8 cellular contexts compared by ENCODE assay signal in genomic region chr3:173353137-173353536, GRCh38. TPM values are rescaled to one million over a fixed set of nuclear protein-coding genes. Genes with fewer than 3 reads are reported as not detected.
"Had no signal": no experiment of that assay in that cellular context is flagged by ENCODE, and none has a peak within 500 bp of the region (broad histone marks: within the 10 kb centered on the region; RNA-seq: fewer than 3 reads in every experiment).

No MANE protein-coding gene starts in this region.

RNA-seq across cellular contexts. Expression of gene NLGN1, which starts 44.4 kb away (rescaled TPM):
- total RNA-seq: activated CD4-positive, alpha-beta memory T cell treated with anti-CD3 and anti-CD28 coated beads, Interleukin-2, amount 10 ng/mL, durations not matched to agents 7 days and 5 days; activated CD4-positive, alpha-beta T cell treated with anti-CD3 and anti-CD28 coated beads for 36 hours; activated CD4-positive, alpha-beta T cell treated with anti-CD3 and anti-CD28 coated beads, Interleukin-2, amount 10 ng/mL, durations not matched to agents 7 days and 5 days; activated CD8-positive, alpha-beta memory T cell treated with anti-CD3 and anti-CD28 coated beads, Interleukin-2, amount 10 ng/mL, durations not matched to agents 7 days and 5 days; activated CD8-positive, alpha-beta T cell treated with anti-CD3 and anti-CD28 coated beads, Interleukin-2, amount 10 ng/mL, durations not matched to agents 7 days and 5 days; activated naive CD8-positive, alpha-beta T cell treated with anti-CD3 and anti-CD28 coated beads, Interleukin-2, amount 10 ng/mL, durations not matched to agents 7 days and 5 days; activated T-helper 2 cell treated with anti-CD3 and anti-CD28 coated beads, Interferon-gamma antibody, Interleukin-2, Interleukin-4, amounts not matched to agents 10 μg/mL and 5 μg/mL and 100 μg/mL, durations not matched to agents 14 hours and 24 hours and 36 hours; chondrocyte had no signal
